8 cellular contexts compared by ENCODE assay signal in the genomic region with DNA sequence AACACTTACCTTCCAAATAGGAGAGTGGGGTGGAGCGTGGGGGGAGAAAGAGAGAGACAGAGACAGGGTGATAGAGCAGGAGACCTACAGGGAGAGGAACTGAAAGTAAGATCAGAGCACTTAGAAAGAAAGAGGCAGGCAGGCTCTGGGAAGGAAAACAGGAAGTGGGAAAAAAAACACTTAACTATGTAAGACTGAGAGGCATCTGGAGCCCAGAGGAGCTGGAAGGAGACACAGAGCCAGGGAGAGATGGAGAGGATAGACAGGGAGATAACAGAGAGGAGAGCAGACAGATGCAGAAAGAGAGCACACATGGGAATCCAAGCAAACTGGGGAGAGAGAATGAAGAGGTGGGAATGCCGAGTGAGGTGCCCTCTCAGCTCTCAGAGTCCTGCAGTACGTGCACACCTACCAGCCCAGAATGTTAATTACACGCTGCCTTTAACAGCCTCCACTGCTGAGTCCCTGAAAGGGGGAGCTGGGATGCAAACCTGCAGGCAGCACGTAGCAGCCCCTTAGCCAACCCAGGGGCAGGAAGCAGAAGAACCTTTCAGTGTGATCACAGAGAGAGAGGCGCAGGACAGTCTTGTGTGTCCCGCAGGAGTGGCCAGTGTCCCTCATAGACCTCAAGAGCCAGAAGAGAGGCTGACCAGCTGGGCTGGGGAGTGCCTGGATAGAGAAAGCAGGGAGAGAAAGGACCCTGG.
DNase-seq lines count a peak whose midpoint lies in the region; ATAC-seq and TF ChIP-seq lines count a peak whose summit lies in the region.

No MANE protein-coding gene starts in this region.

- H3K27me3 ChIP-seq in PC-3 (ENCODE audit: low read length) (no peaks in the 10 kb centered on the region), gastroesophageal sphincter (no peaks in the 10 kb centered on the region), skeletal muscle satellite cell (ENCODE audit: control insufficient read depth, insufficient read depth, low read length) (no peaks in the 10 kb centered on the region)

- DNase-seq in NCI-H345 (lab: John Stamatoyannopoulos, UW), result peak; percentile 22
- no peak for DNase-seq in NCI-H345 treated with DMSO at 0.1 percent for 48 hours (lab: John Stamatoyannopoulos, UW; ENCODE audit: unreplicated experiment)
- DNase-seq in PC-3, result no peak
- no peak for DNase-seq in GM13977 (ENCODE audit: low spot score)
- DNase-seq in middle frontal gyrus (ENCODE audit: extremely low spot score, low spot score), result no peak

- H3K4me2 ChIP-seq in PC-3 (ENCODE audit: low read length), result no peak overlapping the region; the same call in none of the 2 replicates
- H3K4me2 ChIP-seq in skeletal muscle satellite cell (ENCODE audit: low read length), result peak overlapping the region; percentile 42

- H3K9me3 ChIP-seq in PC-3 (ENCODE audit: low read length) (no peaks in the 10 kb centered on the region), gastroesophageal sphincter (peaks cover 0 to 4% (median 0%) of the 10 kb centered on the region in 3 donors), skeletal muscle satellite cell (replicated peaks; ENCODE audit: low read length) (no peaks in the 10 kb centered on the region)

- no peak overlapping the region for H3K4me3 ChIP-seq in PC-3 (ENCODE audit: low read length)
- peak overlapping the region in 1 of 2 donors; percentile 20 for H3K4me3 ChIP-seq in gastroesophageal sphincter
- no peak overlapping the region for H3K4me3 ChIP-seq in skeletal muscle satellite cell (ENCODE audit: low read length)

- no peaks in the 10 kb centered on the region for H3K79me2 ChIP-seq in PC-3 (ENCODE audit: low read length)

- no peak overlapping the region for H3K27ac ChIP-seq in PC-3 (ENCODE audit: low read length)
- peak overlapping the region in 2 of 4 donors; percentile 25 to 46 for H3K27ac ChIP-seq in gastroesophageal sphincter

- peaks cover 10% of the 10 kb centered on the region for H3K4me1 ChIP-seq in PC-3 (ENCODE audit: insufficient read depth, low read length)
- peaks cover 0 to 19% (median 6%) of the 10 kb centered on the region in 3 donors for H3K4me1 ChIP-seq in gastroesophageal sphincter
- no peaks in the 10 kb centered on the region for H3K4me1 ChIP-seq in skeletal muscle satellite cell (ENCODE audit: control insufficient read depth, insufficient read depth, low read length)

- no peak for TF ChIP-seq EP300 in gastroesophageal sphincter (IDR thresholded peaks at IDR 0.05)

- no peaks in the 10 kb centered on the region for H4K20me1 ChIP-seq in PC-3 (ENCODE audit: low read length)

- no peak for TF ChIP-seq CTCF in PC-3 (conservative IDR thresholded peaks at IDR 0.05; ENCODE audit: low read depth, low read length)
- no peak for TF ChIP-seq CTCF in gastroesophageal sphincter (IDR thresholded peaks at IDR 0.05)
- no peak for TF ChIP-seq CTCF in GM13977 (IDR thresholded peaks at IDR 0.05; ENCODE audit: extremely low read depth, insufficient read depth, missing control alignments)

- CTCF ChIA-PET in PC-3 (lab: Charles Lee), result no interaction called here

- H3K36me3 ChIP-seq in PC-3 (ENCODE audit: low read depth, low read length), result no peaks in the 10 kb centered on the region
- no peaks in the 10 kb centered on the region for H3K36me3 ChIP-seq in gastroesophageal sphincter
- H3K36me3 ChIP-seq in skeletal muscle satellite cell (ENCODE audit: insufficient read depth, low read length), result no peaks in the 10 kb centered on the region

- POLR2A ChIA-PET in PC-3 (lab: Charles Lee; ENCODE audit: unreplicated experiment), result no interaction called here

- in situ Hi-C loops in GM13977 (cut with MboI; ENCODE audit: low pct_unique_long_range_greater_than_20kb, low sequenced_read_pairs, unreplicated experiment), result no loop called here

- no peak for TF ChIP-seq POLR2A in gastroesophageal sphincter (IDR thresholded peaks at IDR 0.05)

- H3K9ac ChIP-seq in PC-3 (ENCODE audit: low read length) (no peak overlapping the region), skeletal muscle satellite cell (ENCODE audit: low read depth, low read length) (no peak overlapping the region)

- intact Hi-C loops in PC-3 (cut with micrococcal nuclease), result no loop called here

- WGBS in gastroesophageal sphincter (ENCODE audit: low coverage in 1 of 2), 2 donors, result 16% methylated on average over 3 of the region's 7 CpGs; no CpG with 5 or more reads in 1 of the 2 donors

- peak; percentile 68 for ATAC-seq in HG02763 (IDR thresholded peaks at IDR 0.05; ENCODE audit: unreplicated experiment)
- ATAC-seq in PC-3, result no peak
- peak; percentile 23 for ATAC-seq in gastroesophageal sphincter

- no TSS peak for BruUV-seq in PC-3 (replicated peaks; lab: Mats Ljungman, UMichigan)

- H2AFZ ChIP-seq in PC-3 (ENCODE audit: low read length), result 0 out of 2 replicates have a peak overlapping the region, but pooled peaks have one; percentile 33

- H3K9me2 ChIP-seq in PC-3 (replicated peaks; ENCODE audit: low read length), result no peaks in the 10 kb centered on the region

- no peaks in the 10 kb centered on the region for H3F3A ChIP-seq in PC-3 (ENCODE audit: low read length, unreplicated experiment)
